ENCODE assay signal across 17 cellular contexts in the genomic region with DNA sequence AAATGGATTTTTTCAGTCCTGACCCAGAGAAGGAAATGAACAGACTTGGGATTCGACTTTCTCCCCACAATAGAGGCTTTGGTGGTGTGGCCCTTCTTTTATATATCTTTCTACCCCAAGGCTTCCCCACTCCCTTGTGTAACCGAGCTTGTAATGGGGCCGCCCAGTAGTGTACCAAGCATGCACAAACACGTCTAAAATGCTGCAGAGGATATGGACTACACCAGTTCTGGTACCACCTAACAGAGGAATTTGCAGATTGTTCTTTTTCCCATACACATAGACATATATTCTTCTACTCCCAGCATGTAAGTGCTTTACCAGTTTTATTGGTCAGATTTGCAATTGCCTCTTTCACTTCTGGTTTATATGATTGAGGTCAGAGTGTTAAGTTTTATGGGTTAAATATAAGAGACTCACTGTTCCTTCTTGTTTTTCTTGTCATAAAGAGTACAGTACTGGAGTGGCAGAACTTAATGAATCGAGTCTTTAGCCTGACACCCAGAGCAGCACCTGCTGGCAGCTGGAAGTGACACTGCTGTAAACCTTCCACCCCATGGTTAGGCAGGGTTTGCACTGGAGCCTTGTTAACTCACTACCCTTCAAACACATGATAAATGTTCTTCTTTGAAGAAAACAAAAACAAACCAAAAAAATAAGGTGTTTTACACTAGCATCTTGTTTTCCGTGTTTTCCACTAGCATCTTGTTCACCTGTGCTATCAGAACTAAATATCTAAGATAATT.
DNase-seq lines count a peak whose midpoint lies in the region; ATAC-seq and TF ChIP-seq lines count a peak whose summit lies in the region.
"Had no signal": no experiment of that assay in that cellular context is flagged by ENCODE, and none has a peak within 500 bp of the region (broad histone marks: within the 10 kb centered on the region; RNA-seq: fewer than 3 reads in every experiment).

No MANE protein-coding gene starts in this region.

- peaks cover 46% of the 10 kb centered on the region for H3K79me2 ChIP-seq in DND-41 (ENCODE audit: insufficient read depth, low read length)

- ATAC-seq in DND-41 (ENCODE audit: insufficient read depth, low read depth) (peak; percentile 30), HG03378 (IDR thresholded peaks at IDR 0.05; ENCODE audit: unreplicated experiment) (peak; percentile 47), GM21737 (IDR thresholded peaks at IDR 0.05; ENCODE audit: unreplicated experiment) (no peak)
- no peak for ATAC-seq in naive thymus-derived CD8-positive, alpha-beta T cell
- ATAC-seq: activated CD4-positive, alpha-beta T cell treated with anti-CD3 and anti-CD28 coated beads for 36 hours; activated naive CD8-positive, alpha-beta T cell treated with anti-CD3 and anti-CD28 coated beads, Interleukin-2, amount 50 U/mL, for 24 hours; right cardiac atrium; T-cell had no signal

- no peaks in the 10 kb centered on the region for H3K27me3 Mint-ChIP-seq in endodermal cell (ENCODE audit: insufficient read depth)
- no peaks in the 10 kb centered on the region for H3K27me3 Mint-ChIP-seq in naive thymus-derived CD8-positive, alpha-beta T cell
- H3K27me3 Mint-ChIP-seq: activated CD4-positive, alpha-beta T cell treated with anti-CD3 and anti-CD28 coated beads for 36 hours; activated naive CD8-positive, alpha-beta T cell treated with anti-CD3 and anti-CD28 coated beads, Interleukin-2, amount 50 U/mL, for 24 hours; T-cell had no signal

- intact Hi-C loops in ascending aorta (cut with DNase I), result no loop called here

- H3K36me3 ChIP-seq in DND-41 (ENCODE audit: insufficient read depth, low read length), result peaks cover 65% of the 10 kb centered on the region
- no peaks in the 10 kb centered on the region for H3K36me3 ChIP-seq in endodermal cell (ENCODE audit: control insufficient read depth, insufficient read depth, low read length)
- H3K36me3 ChIP-seq in ascending aorta, result no peaks in the 10 kb centered on the region
- H3K36me3 ChIP-seq: thyroid gland had no signal

- DNase-seq in DND-41 (no peak), NOMO-1 treated with DMSO at 0.1 percent for 48 hours (lab: John Stamatoyannopoulos, UW; ENCODE audit: unreplicated experiment) (peak; percentile 83), endodermal cell (no peak), ascending aorta (ENCODE audit: low spot score in 2 of 2) (no peak), cerebellar cortex (ENCODE audit: low spot score) (no peak)
- no peak for DNase-seq in naive thymus-derived CD8-positive, alpha-beta T cell
- DNase-seq: activated CD4-positive, alpha-beta T cell treated with anti-CD3 and anti-CD28 coated beads for 36 hours; activated naive CD8-positive, alpha-beta T cell treated with anti-CD3 and anti-CD28 coated beads, Interleukin-2, amount 50 U/mL, for 24 hours; activated T-cell treated with anti-CD3 and anti-CD28 coated beads for 4 hours; DMS153; NCI-H187; OCI-M1; right cardiac atrium; T-cell; thyroid gland had no signal

- peaks cover 16% of the 10 kb centered on the region; the same call in 1 of the 2 replicates for H4K20me1 ChIP-seq in DND-41 (ENCODE audit: insufficient read depth, low read length)

- H3K9me3 ChIP-seq in DND-41 (ENCODE audit: insufficient read depth, low read length, severe bottlenecking) (no peaks in the 10 kb centered on the region), endodermal cell (ENCODE audit: control insufficient read depth, low read length) (no peaks in the 10 kb centered on the region), ascending aorta (no peaks in the 10 kb centered on the region)
- H3K9me3 ChIP-seq: thyroid gland had no signal

- H2AFZ ChIP-seq in DND-41 (ENCODE audit: low read depth, low read length), result no peak overlapping the region

- peak overlapping the region; percentile 24; the same call in 1 of the 2 replicates for H3K27ac ChIP-seq in DND-41 (ENCODE audit: low read length)
- H3K27ac ChIP-seq in endodermal cell (ENCODE audit: low read depth, low read length), result no peak overlapping the region
- H3K27ac ChIP-seq in ascending aorta, result no peak overlapping the region
- H3K27ac ChIP-seq: thyroid gland had no signal

- no peak overlapping the region for H3K4me2 ChIP-seq in DND-41 (ENCODE audit: insufficient read depth, low read length)

- TF ChIP-seq CTCF in DND-41 (IDR thresholded peaks at IDR 0.05; ENCODE audit: borderline replicate concordance, extremely low read depth, low read length, poor library complexity, severe bottlenecking) (peak; percentile 6), endodermal cell (conservative IDR thresholded peaks at IDR 0.05) (peak; percentile 27), ascending aorta (IDR thresholded peaks at IDR 0.05) (no peak)

- H3K4me1 Mint-ChIP-seq in endodermal cell, result peaks cover 3% of the 10 kb centered on the region
- H3K4me1 Mint-ChIP-seq in naive thymus-derived CD8-positive, alpha-beta T cell, result peaks cover 0 to 6% (median under 1%) of the 10 kb centered on the region in 4 donors
- H3K4me1 Mint-ChIP-seq: activated CD4-positive, alpha-beta T cell treated with anti-CD3 and anti-CD28 coated beads for 36 hours; activated naive CD8-positive, alpha-beta T cell treated with anti-CD3 and anti-CD28 coated beads, Interleukin-2, amount 50 U/mL, for 24 hours; T-cell had no signal

- H3K9ac ChIP-seq in DND-41 (ENCODE audit: low read depth, low read length) (no peak overlapping the region), endodermal cell (ENCODE audit: extremely low read depth, low read length, poor library complexity, severe bottlenecking) (no peak overlapping the region)

- H3K4me3 ChIP-seq in DND-41 (ENCODE audit: low read depth in 1 of 2, low read length in 2 of 2), result no peak overlapping the region
- H3K4me3 ChIP-seq in endodermal cell (ENCODE audit: low read length), result no peak overlapping the region
- H3K4me3 ChIP-seq in ascending aorta, result no peak overlapping the region
- H3K4me3 ChIP-seq: thyroid gland had no signal

- H3K27me3 ChIP-seq in DND-41 (ENCODE audit: insufficient read depth, low read length, poor library complexity) (no peaks in the 10 kb centered on the region), endodermal cell (ENCODE audit: control insufficient read depth, insufficient read depth, low read length, poor library complexity, severe bottlenecking) (no peaks in the 10 kb centered on the region), ascending aorta (no peaks in the 10 kb centered on the region)
- H3K27me3 ChIP-seq: thyroid gland had no signal

- WGBS in endodermal cell (ENCODE audit: insufficient coverage in 1 of 2, insufficient read length in 1 of 2), 2 experiments, result 90% methylated on average over 2 to 6 of the region's 6 CpGs

- H3K36me3 Mint-ChIP-seq in endodermal cell (ENCODE audit: low read depth), result no peaks in the 10 kb centered on the region
- H3K36me3 Mint-ChIP-seq in naive thymus-derived CD8-positive, alpha-beta T cell, result peaks cover 0 to 2% (median 0%) of the 10 kb centered on the region in 3 donors
- H3K36me3 Mint-ChIP-seq: T-cell had no signal

- H3K4me1 ChIP-seq in DND-41 (ENCODE audit: insufficient read depth, low read length) (no peaks in the 10 kb centered on the region; the same call in 1 of the 2 replicates), endodermal cell (ENCODE audit: control insufficient read depth, insufficient read depth, low read length) (no peaks in the 10 kb centered on the region), ascending aorta (no peaks in the 10 kb centered on the region)
- H3K4me1 ChIP-seq: thyroid gland had no signal

- H3K9me3 Mint-ChIP-seq in endodermal cell, result no peaks in the 10 kb centered on the region
- H3K9me3 Mint-ChIP-seq in naive thymus-derived CD8-positive, alpha-beta T cell, result no peaks in the 10 kb centered on the region
- H3K9me3 Mint-ChIP-seq: activated naive CD8-positive, alpha-beta T cell treated with anti-CD3 and anti-CD28 coated beads, Interleukin-2, amount 50 U/mL, for 24 hours had no signal

- POLR2A ChIA-PET in naive thymus-derived CD8-positive, alpha-beta T cell (lab: Charles Lee), result no interaction called here

- no peak overlapping the region for H3K4me3 Mint-ChIP-seq in endodermal cell
- no peak overlapping the region for H3K4me3 Mint-ChIP-seq in naive thymus-derived CD8-positive, alpha-beta T cell
- H3K4me3 Mint-ChIP-seq: activated CD4-positive, alpha-beta T cell treated with anti-CD3 and anti-CD28 coated beads for 36 hours; activated naive CD8-positive, alpha-beta T cell treated with anti-CD3 and anti-CD28 coated beads, Interleukin-2, amount 50 U/mL, for 24 hours; T-cell had no signal

- no peak overlapping the region for H3K27ac Mint-ChIP-seq in endodermal cell
- H3K27ac Mint-ChIP-seq in naive thymus-derived CD8-positive, alpha-beta T cell, result no peak overlapping the region
- H3K27ac Mint-ChIP-seq: activated CD4-positive, alpha-beta T cell treated with anti-CD3 and anti-CD28 coated beads for 36 hours; activated naive CD8-positive, alpha-beta T cell treated with anti-CD3 and anti-CD28 coated beads, Interleukin-2, amount 50 U/mL, for 24 hours; T-cell had no signal

Comparison
In these comparisons a context has a peak if more than half of its experiments do, and no peak if none do; other contexts are left out.
1. ATAC-seq: peak in DND-41 (single experiment) and HG03378 (single experiment); none in GM21737 (single experiment) and naive thymus-derived CD8-positive, alpha-beta T cell (0 of 2).
2. CTCF ChIP-seq: peak in DND-41 (single experiment) and endodermal cell (single experiment); none in ascending aorta (0 of 3).